Comparison of ENCODE assay signal across 12 cellular contexts in the genomic region with DNA sequence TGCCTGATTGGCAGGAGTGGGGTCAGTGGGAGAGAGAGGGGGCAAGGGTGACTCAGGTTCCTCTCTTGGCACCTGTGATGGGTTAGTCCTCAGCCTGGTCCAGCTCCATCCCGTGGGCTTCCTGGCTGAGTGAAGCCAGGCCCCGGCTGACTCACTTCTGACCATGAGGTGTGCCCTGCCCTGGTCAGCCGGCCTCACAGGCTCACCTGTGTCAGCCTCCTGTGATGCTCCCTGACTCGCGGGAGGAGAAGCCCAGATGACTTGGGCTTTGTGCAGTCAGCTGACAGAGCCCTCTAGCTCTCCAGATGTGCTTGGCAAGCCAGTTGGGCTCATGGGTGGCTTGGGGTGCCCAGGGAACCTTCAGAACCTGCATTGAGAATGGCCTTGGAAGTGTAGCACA. TPM values are rescaled to one million over a fixed set of nuclear protein-coding genes. Genes with fewer than 3 reads are reported as not detected.
DNase-seq lines count a peak whose midpoint lies in the region; ATAC-seq, FAIRE-seq and TF ChIP-seq lines count a peak whose summit lies in the region.
"Had no signal": no experiment of that assay in that cellular context is flagged by ENCODE, and none has a peak within 500 bp of the region (broad histone marks: within the 10 kb centered on the region; RNA-seq: fewer than 3 reads in every experiment).

No MANE protein-coding gene starts in this region.

- no peaks in the 10 kb centered on the region for H3K9me1 ChIP-seq in keratinocyte (ENCODE audit: control insufficient read depth, extremely low read depth, insufficient read depth, low read length)

- dilution Hi-C loops in keratinocyte (cut with MboI; ENCODE audit: extremely low pct_ligation_motif_present, low sequenced_read_pairs), result no loop called here

- DNase-seq in ELR (ENCODE audit: low read depth), result peak; percentile 64
- DNase-seq in MG63, result peak; percentile 47
- no peak for DNase-seq in keratinocyte (ENCODE audit: low read depth, low spot score)
- DNase-seq in NCI-H82 treated with DMSO at 0.1 percent for 48 hours (lab: John Stamatoyannopoulos, UW; ENCODE audit: unreplicated experiment), result no peak
- DNase-seq in nephron progenitor cell, result no peak
- DNase-seq in Karpas-422, result no peak
- DNase-seq: anterior cingulate cortex, NCI-H446 treated with DMSO at 0.1 percent for 48 hours had no signal

- ATAC-seq in GM19468 (IDR thresholded peaks at IDR 0.05; ENCODE audit: extremely low read depth, unreplicated experiment), result peak; percentile 16
- ATAC-seq in HG03135 (IDR thresholded peaks at IDR 0.05; ENCODE audit: unreplicated experiment), result no peak
- ATAC-seq: GM23338 had no signal

- FAIRE-seq in keratinocyte (lab: Jason Lieb, UNC), result no peak
- FAIRE-seq: TTC549 had no signal

- H3K4me1 ChIP-seq in keratinocyte (ENCODE audit: control insufficient read depth, extremely low read depth, insufficient read depth, low read length), result peaks cover 44% of the 10 kb centered on the region
- H3K4me1 ChIP-seq in Karpas-422 (ENCODE audit: low read length), result peaks cover 8% of the 10 kb centered on the region

- H3K36me3 Mint-ChIP-seq in nephron progenitor cell (ENCODE audit: low read depth), result no peaks in the 10 kb centered on the region

- TF ChIP-seq CTCF in keratinocyte (optimal IDR thresholded peaks at IDR 0.05 in 1 of 3, IDR thresholded peaks at IDR 0.05 in 1 of 3, conservative IDR thresholded peaks at IDR 0.05 in 1 of 3; ENCODE audit: extremely low read depth in 1 of 3, insufficient read depth in 2 of 3, low read length in 3 of 3) (no peak), nephron progenitor cell (IDR thresholded peaks at IDR 0.05) (no peak)

- no peak overlapping the region for H3K27ac Mint-ChIP-seq in nephron progenitor cell
- H3K27ac Mint-ChIP-seq: GM23338 had no signal

- H3K4me1 Mint-ChIP-seq in nephron progenitor cell, result peaks cover 14% of the 10 kb centered on the region

- no peaks in the 10 kb centered on the region for H3K36me3 ChIP-seq in MG63
- no peaks in the 10 kb centered on the region for H3K36me3 ChIP-seq in keratinocyte (ENCODE audit: control insufficient read depth in 2 of 2, extremely low read depth in 1 of 2, insufficient read depth in 2 of 2, low read length in 2 of 2)
- no peaks in the 10 kb centered on the region for H3K36me3 ChIP-seq in Karpas-422 (ENCODE audit: insufficient read depth, low read length)

- H3K4me3 ChIP-seq in MG63 (no peak overlapping the region), keratinocyte (ENCODE audit: control insufficient read depth in 2 of 3, extremely low read depth in 1 of 3, insufficient read depth in 2 of 3, low read depth in 1 of 3, low read length in 3 of 3) (no peak overlapping the region), Karpas-422 (ENCODE audit: low read length) (no peak overlapping the region)
- H3K4me3 ChIP-seq: GM23338 had no signal

- H2AFZ ChIP-seq in keratinocyte (ENCODE audit: control insufficient read depth, low read length) (no peak overlapping the region), Karpas-422 (ENCODE audit: low read length) (no peak overlapping the region)
- H2AFZ ChIP-seq: GM23338 had no signal

- H3K9me2 ChIP-seq in Karpas-422 (replicated peaks; ENCODE audit: insufficient read depth, low read length), result no peaks in the 10 kb centered on the region; the same call in 1 of the 2 replicates

- peaks cover 7% of the 10 kb centered on the region for H3K27me3 Mint-ChIP-seq in nephron progenitor cell (ENCODE audit: low read depth, poor library complexity)

- H3K27me3 ChIP-seq in MG63, result no peaks in the 10 kb centered on the region
- no peaks in the 10 kb centered on the region for H3K27me3 ChIP-seq in keratinocyte (ENCODE audit: control insufficient read depth, extremely low read depth, insufficient read depth, low read length)
- H3K27me3 ChIP-seq in Karpas-422 (ENCODE audit: low read length), result no peaks in the 10 kb centered on the region

- H3K9ac ChIP-seq in keratinocyte (ENCODE audit: control insufficient read depth, extremely low read depth, insufficient read depth, low read length) (peak overlapping the region; percentile 76), Karpas-422 (ENCODE audit: low read length) (no peak overlapping the region)

- H3K9me3 ChIP-seq in MG63 (peaks cover 2% of the 10 kb centered on the region; the same call in 1 of the 2 replicates), keratinocyte (ENCODE audit: control insufficient read depth, low read depth, low read length) (peaks cover 2% of the 10 kb centered on the region), Karpas-422 (ENCODE audit: low read length) (no peaks in the 10 kb centered on the region)

- H3K4me3 Mint-ChIP-seq in nephron progenitor cell, result no peak overlapping the region
- H3K4me3 Mint-ChIP-seq: GM23338 had no signal

- peak overlapping the region; percentile 56 for H3K4me2 ChIP-seq in keratinocyte (ENCODE audit: control insufficient read depth, extremely low read depth, insufficient read depth, low read depth, low read length)
- H3K4me2 ChIP-seq in Karpas-422 (ENCODE audit: low read depth, low read length, poor library complexity, severe bottlenecking), result no peak overlapping the region
- H3K4me2 ChIP-seq: GM23338 had no signal

- H3K27ac ChIP-seq in keratinocyte (ENCODE audit: control insufficient read depth, insufficient read depth, low read length) (peak overlapping the region; percentile 94), Karpas-422 (ENCODE audit: low read length) (no peak overlapping the region)

- H4K20me1 ChIP-seq in keratinocyte (ENCODE audit: control insufficient read depth, extremely low read depth, insufficient read depth, low read length), result no peaks in the 10 kb centered on the region
- H4K20me1 ChIP-seq in Karpas-422 (ENCODE audit: insufficient read depth, low read depth, low read length), result no peaks in the 10 kb centered on the region

- H3K9me3 Mint-ChIP-seq in nephron progenitor cell, result peaks cover 11% of the 10 kb centered on the region

- no peaks in the 10 kb centered on the region for H3K79me2 ChIP-seq in keratinocyte (ENCODE audit: control insufficient read depth, insufficient read depth, low read length)
- H3K79me2 ChIP-seq in Karpas-422 (ENCODE audit: low read length), result no peaks in the 10 kb centered on the region

RNA-seq across cellular contexts. Expression of gene PPIF, which starts 16.0 kb away (rescaled TPM):
- 42.3 and 53.5 TPM in 2 replicates for total RNA-seq in MG63 (2014; rRNA removed; shearing (Covaris generic); ENCODE audit: low replicate concordance)
- polyA plus RNA-seq in keratinocyte, result 69.1 to 124 TPM (median 71.3 TPM) in 3 replicates
- 132 TPM for polyA plus RNA-seq in keratinocyte (2011; ENCODE audit: low read depth)
- polyA plus RNA-seq in keratinocyte (2011; cell fraction: cytosol; rRNA removed), result 97.5 and 105 TPM in 2 replicates
- 177 and 186 TPM in 2 replicates for polyA plus RNA-seq in keratinocyte (2011; cell fraction: nucleus; rRNA removed)
- 79.7 and 311 TPM in 2 replicates for polyA plus RNA-seq in keratinocyte (2012; ENCODE audit: low replicate concordance)
- polyA minus RNA-seq in keratinocyte, result 69.4 to 302 TPM (median 83.7 TPM) in 3 replicates
- polyA minus RNA-seq in keratinocyte (2011; cell fraction: cytosol; rRNA and poly(A)+ RNA removed), result 61.2 TPM
- 70.6 and 70.8 TPM in 2 replicates for polyA minus RNA-seq in keratinocyte (2011; cell fraction: nucleus; rRNA and poly(A)+ RNA removed)
- total RNA-seq in Karpas-422 (2014; rRNA removed; shearing (Covaris generic); ENCODE audit: low replicate concordance), result 29.4 and 32.1 TPM in 2 replicates

Comparison
In these comparisons a context has a peak if more than half of its experiments do, and no peak if none do; other contexts are left out.
1. DNase-seq: peak in ELR (single experiment) and MG63 (single experiment); none in keratinocyte (single experiment), NCI-H82 treated with DMSO at 0.1 percent for 48 hours (single experiment), nephron progenitor cell (single experiment) and Karpas-422 (single experiment).